Comparison of ENCODE assay signal across 1 cellular context in genomic region chr4:151922811-151923210, GRCh38.
TF ChIP-seq lines count a peak whose summit lies in the region.

No MANE protein-coding gene starts in this region.

TF ChIP-seq in HCT116, 20 proteins besides CTCF, POLR2A, EP300 and RAD21 (continued from another document):
- TF ChIP-seq CEBPB (IDR thresholded peaks at IDR 0.05; ENCODE audit: low read depth): no peak
